ENCODE assay signal across 12 cellular contexts in genomic region chr2:64534363-64534762, GRCh38. TPM values are rescaled to one million over a fixed set of nuclear protein-coding genes. Genes with fewer than 3 reads are reported as not detected.
DNase-seq lines count a peak whose midpoint lies in the region; ATAC-seq and TF ChIP-seq lines count a peak whose summit lies in the region.
"Had no signal": no experiment of that assay in that cellular context is flagged by ENCODE, and none has a peak within 500 bp of the region (broad histone marks: within the 10 kb centered on the region; RNA-seq: fewer than 3 reads in every experiment).

No MANE protein-coding gene starts in this region.

- no peaks in the 10 kb centered on the region for H3K9me3 Mint-ChIP-seq in activated CD4-positive, alpha-beta T cell treated with anti-CD3 and anti-CD28 coated beads for 36 hours (ENCODE audit: low read depth)
- no peaks in the 10 kb centered on the region for H3K9me3 Mint-ChIP-seq in T-helper 2 cell treated with Interferon-gamma antibody and Interleukin-4, amounts not matched to agents 5 μg/mL and 100 μg/mL, for 36 hours
- H3K9me3 Mint-ChIP-seq in natural killer cell: no peaks in the 10 kb centered on the region

- peak overlapping the region; percentile 66 for H3K27ac Mint-ChIP-seq in activated CD4-positive, alpha-beta T cell treated with anti-CD3 and anti-CD28 coated beads for 36 hours
- peak overlapping the region; percentile 7 for H3K27ac Mint-ChIP-seq in T-helper 2 cell treated with Interferon-gamma antibody and Interleukin-4, amounts not matched to agents 5 μg/mL and 100 μg/mL, for 36 hours
- H3K27ac Mint-ChIP-seq in natural killer cell: peak overlapping the region; percentile 22 to 33

- no peak for TF ChIP-seq CTCF in natural killer cell (IDR thresholded peaks at IDR 0.05)

- peaks cover 8% of the 10 kb centered on the region for H3K36me3 Mint-ChIP-seq in activated CD4-positive, alpha-beta T cell treated with anti-CD3 and anti-CD28 coated beads for 36 hours (ENCODE audit: low read depth)
- H3K36me3 Mint-ChIP-seq in T-helper 2 cell treated with Interferon-gamma antibody and Interleukin-4, amounts not matched to agents 5 μg/mL and 100 μg/mL, for 36 hours (ENCODE audit: low read depth): peaks cover 6% of the 10 kb centered on the region
- H3K36me3 Mint-ChIP-seq in natural killer cell: no peaks in the 10 kb centered on the region

- ATAC-seq in activated CD4-positive, alpha-beta T cell treated with anti-CD3 and anti-CD28 coated beads for 36 hours: peak; percentile 50
- peak; percentile 53 for ATAC-seq in HG03460 (IDR thresholded peaks at IDR 0.05; ENCODE audit: unreplicated experiment)
- peak in 1 of 3 donors; percentile 44 for ATAC-seq in natural killer cell
- no peak for ATAC-seq in left colon
- no peak for ATAC-seq in HG03520 (IDR thresholded peaks at IDR 0.05; ENCODE audit: unreplicated experiment)

- POLR2A ChIA-PET in activated CD4-positive, alpha-beta T cell treated with anti-CD3 and anti-CD28 coated beads for 36 hours (lab: Charles Lee): no interaction called here

- intact Hi-C loops in activated CD4-positive, alpha-beta T cell treated with anti-CD3 and anti-CD28 coated beads for 36 hours (cut with DNase I, micrococcal nuclease): loop anchor here in 1 of 2 experiments (1.0 kb wide), 1 partner anchor 9 kb away; no protein-coding TSS in a partner anchor
- intact Hi-C loops in natural killer cell (cut with micrococcal nuclease): no loop called here
- intact Hi-C loops in left colon (cut with DNase I, micrococcal nuclease): no loop called here

- no peak for DNase-seq in activated CD4-positive, alpha-beta T cell treated with anti-CD3 and anti-CD28 coated beads for 36 hours
- DNase-seq in activated CD4-positive, alpha-beta T cell treated with anti-CD3 and anti-CD28 coated beads, Interleukin-2, amount 50 U/mL, for 1 hour: no peak
- DNase-seq in T-helper 2 cell treated with Interferon-gamma antibody and Interleukin-4, amounts not matched to agents 5 μg/mL and 100 μg/mL, for 36 hours (ENCODE audit: low spot score): no peak
- DNase-seq in natural killer cell: no peak
- DNase-seq in NCI-H82 treated with DMSO at 0.1 percent for 48 hours (lab: John Stamatoyannopoulos, UW; ENCODE audit: unreplicated experiment): no peak
- DNase-seq in left colon: no peak
- DNase-seq: central memory CD4-positive, alpha-beta T cell; NK-92 treated with Interleukin-12 subunit alpha and Interleukin-12 subunit beta, amount 100 ng/mL, for 24 hours; stimulated activated CD8-positive, alpha-beta memory T cell treated with anti-CD3 and anti-CD28 coated beads, Interleukin-4, amount 100 ng/mL, for 48 hours; T1000 had no signal

- CTCF ChIA-PET in activated CD4-positive, alpha-beta T cell treated with anti-CD3 and anti-CD28 coated beads for 36 hours (lab: Charles Lee): interaction anchor here (1.2 to 3.3 kb wide), 2 partner anchors 9 to 11 kb away, joined by 3 to 18 read pairs; partner anchors contain the start of gene AFTPH

- no peaks in the 10 kb centered on the region for H3K27me3 Mint-ChIP-seq in activated CD4-positive, alpha-beta T cell treated with anti-CD3 and anti-CD28 coated beads for 36 hours
- H3K27me3 Mint-ChIP-seq in T-helper 2 cell treated with Interferon-gamma antibody and Interleukin-4, amounts not matched to agents 5 μg/mL and 100 μg/mL, for 36 hours (ENCODE audit: low read depth): no peaks in the 10 kb centered on the region
- no peaks in the 10 kb centered on the region for H3K27me3 Mint-ChIP-seq in natural killer cell (ENCODE audit: low read depth in 2 of 2)

- H3K4me3 Mint-ChIP-seq in activated CD4-positive, alpha-beta T cell treated with anti-CD3 and anti-CD28 coated beads for 36 hours: peak overlapping the region; percentile 34
- H3K4me3 Mint-ChIP-seq in T-helper 2 cell treated with Interferon-gamma antibody and Interleukin-4, amounts not matched to agents 5 μg/mL and 100 μg/mL, for 36 hours: peak overlapping the region; percentile 38
- peak overlapping the region; percentile 47 for H3K4me3 Mint-ChIP-seq in natural killer cell

- peaks cover 70% of the 10 kb centered on the region for H3K4me1 Mint-ChIP-seq in activated CD4-positive, alpha-beta T cell treated with anti-CD3 and anti-CD28 coated beads for 36 hours
- H3K4me1 Mint-ChIP-seq in T-helper 2 cell treated with Interferon-gamma antibody and Interleukin-4, amounts not matched to agents 5 μg/mL and 100 μg/mL, for 36 hours (ENCODE audit: low read depth): peaks cover 41% of the 10 kb centered on the region
- peaks cover 36 to 44% of the 10 kb centered on the region in 2 donors for H3K4me1 Mint-ChIP-seq in natural killer cell

RNA-seq across cellular contexts. Expression of gene AFTPH, which starts 10.2 kb away (rescaled TPM):
- total RNA-seq in activated CD4-positive, alpha-beta T cell treated with anti-CD3 and anti-CD28 coated beads for 36 hours: 10 to 100 TPM; 32.3 to 35.2 TPM
- total RNA-seq in natural killer cell (10 to 100 TPM; 28.9 to 39.6 (median 39.5) TPM), left colon (10 to 100 TPM; 57.9 to 59.7 TPM)

Comparison
In these comparisons a context has a peak if more than half of its experiments do, and no peak if none do; other contexts are left out.
1. ATAC-seq: peak in activated CD4-positive, alpha-beta T cell treated with anti-CD3 and anti-CD28 coated beads for 36 hours (single experiment) and HG03460 (single experiment); none in left colon (single experiment) and HG03520 (single experiment).
2. H3K27ac Mint-ChIP-seq: peak in every context shown above with its lines; median percentile 66 in activated CD4-positive, alpha-beta T cell treated with anti-CD3 and anti-CD28 coated beads for 36 hours; 28 in natural killer cell; 7 in T-helper 2 cell treated with Interferon-gamma antibody and Interleukin-4, amounts not matched to agents 5 μg/mL and 100 μg/mL, for 36 hours.
3. Peak in every context shown above with its lines, with median percentiles within 50 percentile points of each other: H3K4me3 Mint-ChIP-seq.